In genomic region chr11:126282361-126282741, GRCh38 we compare ENCODE assay signal across 1 cellular context.
TF ChIP-seq lines count a peak whose summit lies in the region.

No MANE protein-coding gene starts in this region.

TF ChIP-seq in A549, 52 proteins besides CTCF, POLR2A, EP300 and RAD21 (continued from another document):
- TF ChIP-seq REST (IDR thresholded peaks at IDR 0.05): no peak
